ENCODE assay signal across 29 cellular contexts in genomic region chr16:10128397-10129258, GRCh38. TPM values are rescaled to one million over a fixed set of nuclear protein-coding genes. Genes with fewer than 3 reads are reported as not detected.
"Had no signal": no experiment of that assay in that cellular context is flagged by ENCODE, and none has a peak within 500 bp of the region (broad histone marks: within the 10 kb centered on the region; RNA-seq: fewer than 3 reads in every experiment).

No MANE protein-coding gene starts in this region.

- DNase-seq: activated CD4-positive, alpha-beta T cell treated with anti-CD3 and anti-CD28 coated beads for 36 hours; activated CD4-positive, alpha-beta T cell treated with anti-CD3 and anti-CD28 coated beads, Interleukin-2, amount 50 U/mL, for 1 hour; activated CD8-positive, alpha-beta memory T cell treated with anti-CD3 and anti-CD28 coated beads, Interleukin-2, amount 50 U/mL, for 4 hours; activated CD8-positive, alpha-beta T cell treated with anti-CD3 and anti-CD28 coated beads for 36 hours; activated gamma-delta T cell treated with Interleukin-2 at 50 U/mL for 16 hours; activated naive CD4-positive, alpha-beta T cell treated with anti-CD3 and anti-CD28 coated beads, Interleukin-2, amount 10 ng/mL, durations not matched to agents 7 days and 5 days; activated naive CD8-positive, alpha-beta T cell treated with anti-CD3 and anti-CD28 coated beads for 36 hours; activated T-cell treated with anti-CD3 and anti-CD28 coated beads, Interleukin-2, amount 50 U/mL, for 72 hours; adrenal gland; Kasumi-1; KBM-7; NCI-H1048; NCI-H1417; NCI-H2029; NCI-H2107; NCI-H2171 treated with DMSO at 0.1 percent for 48 hours; NCI-H226; NCI-H510A; NCI-H526 treated with DMSO at 0.1 percent for 48 hours; NK-92 treated with Interleukin-12 subunit alpha and Interleukin-12 subunit beta, amount 100 ng/mL, for 24 hours; OCI-M1; Right ventricle myocardium superior; SJCRH30; SK-N-SH; T-helper 1 cell had no signal

- H3K27ac ChIP-seq: adrenal gland, RWPE1, SJCRH30, VCaP had no signal

- H3K4me3 ChIP-seq: adrenal gland, SJCRH30 had no signal

- H3K27me3 ChIP-seq: adrenal gland, SJCRH30 had no signal

RNA-seq across cellular contexts. Expression of gene GRIN2A, which starts 53.6 kb away (rescaled TPM):
- total RNA-seq: activated CD4-positive, alpha-beta T cell treated with anti-CD3 and anti-CD28 coated beads for 36 hours; activated CD8-positive, alpha-beta T cell treated with anti-CD3 and anti-CD28 coated beads for 36 hours; activated naive CD8-positive, alpha-beta T cell treated with anti-CD3 and anti-CD28 coated beads for 36 hours; activated T-cell treated with anti-CD3 and anti-CD28 coated beads, Interleukin-2, amount 50 U/mL, for 72 hours; activated T-helper 2 cell treated with anti-CD3 and anti-CD28 coated beads, Interferon-gamma antibody, Interleukin-2, Interleukin-4, amounts not matched to agents 10 μg/mL and 5 μg/mL and 100 μg/mL, durations not matched to agents 14 hours and 24 hours and 36 hours; T-helper 2 cell treated with Interferon-gamma antibody and Interleukin-4, amounts not matched to agents 100 ng/mL and 5 ng/mL, for 36 hours had no signal
